ENCODE assay signal across 12 cellular contexts in the genomic region with DNA sequence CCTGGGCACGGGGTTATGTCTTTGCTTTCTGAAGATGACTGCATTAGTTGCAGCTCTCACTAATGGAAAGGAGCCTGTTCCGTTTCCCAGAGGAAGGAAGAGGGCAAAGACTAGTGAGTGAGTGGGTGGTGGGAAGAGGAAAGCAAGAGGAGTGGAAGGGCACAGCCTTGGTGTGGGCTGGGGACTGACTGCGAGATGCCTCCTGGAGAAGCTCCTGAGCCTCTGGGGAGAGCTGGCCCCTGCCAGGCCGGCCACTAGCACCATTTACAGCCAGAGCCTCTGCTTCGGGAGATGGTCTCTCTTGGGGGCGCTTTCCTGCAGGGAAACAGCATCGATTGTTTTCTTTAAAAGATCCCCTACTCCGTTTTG. TPM values are rescaled to one million over a fixed set of nuclear protein-coding genes. Genes with fewer than 3 reads are reported as not detected.
A peak's percentile ranks its signal among the peaks of the same experiment; 100 is the strongest.
DNase-seq lines count a peak whose midpoint lies in the region; ATAC-seq and TF ChIP-seq lines count a peak whose summit lies in the region.
"Had no signal": no experiment of that assay in that cellular context is flagged by ENCODE, and none has a peak within 500 bp of the region (broad histone marks: within the 10 kb centered on the region; RNA-seq: fewer than 3 reads in every experiment).

No MANE protein-coding gene starts in this region.

- H3K4me1 ChIP-seq in right atrium auricular region = peaks cover 0 to 57% of the 10 kb centered on the region in 2 donors
- H3K4me1 ChIP-seq in naive thymus-derived CD4-positive, alpha-beta T cell (ENCODE audit: control insufficient read depth in 2 of 2, insufficient read depth in 2 of 2, low read length in 2 of 2) = peaks cover 7 to 10% of the 10 kb centered on the region in 2 donors
- H3K4me1 ChIP-seq in vagina = peaks cover 34% of the 10 kb centered on the region

- peaks cover 0 to 1% (median 0%) of the 10 kb centered on the region in 5 donors for H3K36me3 Mint-ChIP-seq in naive thymus-derived CD4-positive, alpha-beta T cell

- H3K36me3 ChIP-seq in right atrium auricular region (no peaks in the 10 kb centered on the region), vagina (no peaks in the 10 kb centered on the region)
- no peaks in the 10 kb centered on the region for H3K36me3 ChIP-seq in naive thymus-derived CD4-positive, alpha-beta T cell (ENCODE audit: control insufficient read depth in 2 of 3, insufficient read depth in 3 of 3, low read length in 3 of 3)

- TF ChIP-seq CTCF in right atrium auricular region (IDR thresholded peaks at IDR 0.05) = no peak
- no peak for TF ChIP-seq CTCF in vagina (IDR thresholded peaks at IDR 0.05)

- H3K4me3 ChIP-seq in right atrium auricular region (peak overlapping the region in 1 of 2 donors; percentile 78), vagina (peak overlapping the region; percentile 67 to 97)
- H3K4me3 ChIP-seq in naive thymus-derived CD4-positive, alpha-beta T cell (ENCODE audit: low read length) = no peak overlapping the region

- H3K27ac ChIP-seq in right atrium auricular region (peak overlapping the region; percentile 42 to 46), angular gyrus (ENCODE audit: low read depth, low read length) (peak overlapping the region; percentile 62), vagina (peak overlapping the region; percentile 70)
- no peak overlapping the region for H3K27ac ChIP-seq in naive thymus-derived CD4-positive, alpha-beta T cell (ENCODE audit: low read depth, low read length)
- H3K27ac ChIP-seq: RWPE1 had no signal

- intact Hi-C loops in Right ventricle myocardium inferior (cut with DNase I) (no loop called here), vagina (cut with DNase I) (no loop called here)
- intact Hi-C loops in naive thymus-derived CD4-positive, alpha-beta T cell (cut with micrococcal nuclease) = loop anchor here in 1 of 2 donors (5.0 kb wide), 1 partner anchor 52 kb away; no protein-coding TSS in a partner anchor

- H3K27me3 ChIP-seq in right atrium auricular region (no peaks in the 10 kb centered on the region), vagina (no peaks in the 10 kb centered on the region)
- H3K27me3 ChIP-seq in naive thymus-derived CD4-positive, alpha-beta T cell (ENCODE audit: control insufficient read depth in 2 of 2, insufficient read depth in 2 of 2, low read length in 2 of 2) = peaks cover 6 to 14% of the 10 kb centered on the region in 2 donors

- ATAC-seq in Right ventricle myocardium inferior (no peak), GM18907 (IDR thresholded peaks at IDR 0.05; ENCODE audit: unreplicated experiment) (no peak)
- ATAC-seq in naive thymus-derived CD4-positive, alpha-beta T cell = no peak

- H3K27me3 Mint-ChIP-seq in naive thymus-derived CD4-positive, alpha-beta T cell = peaks cover 45 to 83% (median 58%) of the 10 kb centered on the region in 5 donors

- no peak for DNase-seq in right atrium auricular region (ENCODE audit: low spot score)
- DNase-seq in Right ventricle myocardium inferior (ENCODE audit: missing footprints) = no peak
- DNase-seq in naive thymus-derived CD4-positive, alpha-beta T cell = no peak
- no peak for DNase-seq in vagina (ENCODE audit: extremely low spot score in 2 of 2)
- DNase-seq in islet precursor cell = no peak
- DNase-seq in SHP77 (lab: John Stamatoyannopoulos, UW) = no peak
- DNase-seq: COR-L47 had no signal

- H3K27ac Mint-ChIP-seq in naive thymus-derived CD4-positive, alpha-beta T cell = peak overlapping the region in 1 of 9 donors; percentile 1
- H3K27ac Mint-ChIP-seq: dendritic cell treated with granulocyte-macrophage colony-stimulating factor and Interleukin-4, amounts not matched to agents 40 ng/mL and 50 ng/mL, for 4 days had no signal

- no peak for TF ChIP-seq POLR2A in vagina (IDR thresholded peaks at IDR 0.05)

- H3K4me1 Mint-ChIP-seq in naive thymus-derived CD4-positive, alpha-beta T cell = peaks cover 8 to 30% (median 19%) of the 10 kb centered on the region in 7 donors

- peak overlapping the region; percentile 49 to 88 (median 78) for H3K4me3 Mint-ChIP-seq in naive thymus-derived CD4-positive, alpha-beta T cell

- H3K9me3 ChIP-seq in right atrium auricular region (no peaks in the 10 kb centered on the region), vagina (no peaks in the 10 kb centered on the region)
- no peaks in the 10 kb centered on the region for H3K9me3 ChIP-seq in naive thymus-derived CD4-positive, alpha-beta T cell (ENCODE audit: control insufficient read depth in 2 of 3, low read length in 3 of 3)

- POLR2A ChIA-PET in naive thymus-derived CD4-positive, alpha-beta T cell (lab: Charles Lee) = no interaction called here

- CTCF ChIA-PET in naive thymus-derived CD4-positive, alpha-beta T cell (lab: Charles Lee) = no interaction called here

- peaks cover 0 to 3% (median 0%) of the 10 kb centered on the region in 11 donors for H3K9me3 Mint-ChIP-seq in naive thymus-derived CD4-positive, alpha-beta T cell
- H3K9me3 Mint-ChIP-seq: dendritic cell treated with granulocyte-macrophage colony-stimulating factor and Interleukin-4, amounts not matched to agents 40 ng/mL and 50 ng/mL, for 4 days had no signal

RNA-seq across cellular contexts. Expression of gene RHBDL3, which starts 0.8 kb away (rescaled TPM):
- total RNA-seq in right atrium auricular region = 10 to 100 TPM; 18.0 to 19.2 TPM
- 3.4 TPM for total RNA-seq in Right ventricle myocardium inferior
- total RNA-seq in naive thymus-derived CD4-positive, alpha-beta T cell = under 1 TPM in 2 of 5 experiments, not detected in 3; 0.07 to 0.39 TPM
- not detected for polyA plus RNA-seq in naive thymus-derived CD4-positive, alpha-beta T cell
- total RNA-seq in vagina = 1.7 TPM
- total RNA-seq: kidney epithelial cell had no signal
